Comparison of ENCODE assay signal across 8 cellular contexts in the genomic region with DNA sequence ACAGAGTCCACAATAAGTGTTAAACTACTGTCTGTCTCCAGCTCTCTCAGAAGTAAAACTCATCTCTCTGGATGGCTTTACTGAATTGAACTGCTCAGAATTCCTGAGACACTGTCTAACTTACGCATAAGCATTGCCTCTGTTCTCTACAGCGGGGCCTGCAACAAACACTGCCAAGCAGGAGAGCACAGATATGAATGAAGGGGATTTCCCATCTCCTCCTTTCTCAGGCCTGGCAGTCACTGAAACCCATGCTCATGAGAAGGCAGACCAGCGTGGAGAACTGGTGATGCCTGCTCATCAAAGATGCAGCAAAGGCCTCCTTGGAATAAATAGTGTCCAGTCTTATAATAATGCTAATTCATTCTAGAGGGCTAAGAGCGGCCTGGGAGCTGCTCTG. TPM values are rescaled to one million over a fixed set of nuclear protein-coding genes. Genes with fewer than 3 reads are reported as not detected.
DNase-seq lines count a peak whose midpoint lies in the region; ATAC-seq and TF ChIP-seq lines count a peak whose summit lies in the region.

No MANE protein-coding gene starts in this region.

- DNase-seq in GM10266 (ENCODE audit: extremely low spot score) (peak; percentile 50), glomerular visceral epithelial cell (ENCODE audit: extremely low spot score) (peak; percentile 79), GM23248 (no peak)

- H3K79me2 ChIP-seq in Loucy (ENCODE audit: insufficient read depth, low read length) (peaks cover 22% of the 10 kb centered on the region), GM23248 (ENCODE audit: insufficient read depth) (no peaks in the 10 kb centered on the region)

- in situ Hi-C loops in GM23248 (cut with MboI), result no loop called here

- H3F3A ChIP-seq in Loucy (ENCODE audit: low read depth), result no peaks in the 10 kb centered on the region
- H3F3A ChIP-seq in GM23248 (ENCODE audit: insufficient read depth), result peaks cover 25% of the 10 kb centered on the region

- no peak overlapping the region for H3K9ac ChIP-seq in Loucy (ENCODE audit: low read depth, low read length, poor library complexity, severe bottlenecking)
- no peak overlapping the region for H3K9ac ChIP-seq in GM23248

- no peak overlapping the region for H3K4me3 ChIP-seq in Loucy (ENCODE audit: low read length, poor library complexity, severe bottlenecking)
- H3K4me3 ChIP-seq in GM23248, result no peak overlapping the region
- no peak overlapping the region for H3K4me3 ChIP-seq in gastroesophageal sphincter

- H3K36me3 ChIP-seq in Loucy (ENCODE audit: insufficient read depth, low read length), result 0 out of 2 replicates have a peak, but pooled peaks cover 4% of the 10 kb centered on the region
- no peaks in the 10 kb centered on the region for H3K36me3 ChIP-seq in GM23248 (ENCODE audit: low read depth)
- no peaks in the 10 kb centered on the region for H3K36me3 ChIP-seq in gastroesophageal sphincter

- H3K4me2 ChIP-seq in Loucy (ENCODE audit: low read depth, low read length, poor library complexity, severe bottlenecking), result peak overlapping the region; percentile 0
- no peak overlapping the region for H3K4me2 ChIP-seq in GM23248 (ENCODE audit: unreplicated experiment)

- H3K27me3 ChIP-seq in Loucy (ENCODE audit: insufficient read depth, low read length, poor library complexity, severe bottlenecking) (no peaks in the 10 kb centered on the region), GM23248 (replicated peaks; ENCODE audit: insufficient read depth) (no peaks in the 10 kb centered on the region), gastroesophageal sphincter (peaks cover 12% of the 10 kb centered on the region)

- ATAC-seq in GM21390 (IDR thresholded peaks at IDR 0.05; ENCODE audit: unreplicated experiment) (peak; percentile 52), SK-N-SH treated with all-trans-retinoic acid at 6 μM for 48 hours (no peak), gastroesophageal sphincter (no peak), HG03097 (IDR thresholded peaks at IDR 0.05; ENCODE audit: low FRiP score, unreplicated experiment) (no peak)

- H4K20me1 ChIP-seq in Loucy (ENCODE audit: insufficient read depth, low read length, poor library complexity, severe bottlenecking), result peaks cover 3% of the 10 kb centered on the region
- no peaks in the 10 kb centered on the region for H4K20me1 ChIP-seq in GM23248 (ENCODE audit: insufficient read depth)

- no peak for TF ChIP-seq POLR2A in gastroesophageal sphincter (IDR thresholded peaks at IDR 0.05)

- H3K9me3 ChIP-seq in Loucy (ENCODE audit: insufficient read depth, low read depth, low read length) (no peaks in the 10 kb centered on the region), GM23248 (ENCODE audit: low read depth) (no peaks in the 10 kb centered on the region), gastroesophageal sphincter (no peaks in the 10 kb centered on the region)

- H3K4me1 ChIP-seq in Loucy (ENCODE audit: insufficient read depth, low read length, poor library complexity, severe bottlenecking) (peaks cover 71% of the 10 kb centered on the region), GM23248 (ENCODE audit: insufficient read depth) (peaks cover 37% of the 10 kb centered on the region), gastroesophageal sphincter (no peaks in the 10 kb centered on the region)

- TF ChIP-seq CTCF in GM10266 (IDR thresholded peaks at IDR 0.05; ENCODE audit: control insufficient read depth, insufficient read depth, low read depth, missing control alignments) (no peak), Loucy (conservative IDR thresholded peaks at IDR 0.05; ENCODE audit: low read length) (no peak), gastroesophageal sphincter (IDR thresholded peaks at IDR 0.05) (no peak)

- H3K9me2 ChIP-seq in Loucy (replicated peaks; ENCODE audit: low read depth, low read length) (no peaks in the 10 kb centered on the region), GM23248 (ENCODE audit: insufficient read depth) (no peaks in the 10 kb centered on the region)

- no peak overlapping the region for H3K27ac ChIP-seq in GM23248
- no peak overlapping the region for H3K27ac ChIP-seq in gastroesophageal sphincter

- 80 to 85% methylated on average over 4 of the region's 4 CpGs for WGBS in GM23248 (ENCODE audit: low coverage in 1 of 2, low lambda C conversion rate in 2 of 2, missing lambda C conversion rate in 2 of 2), 2 experiments
- WGBS in gastroesophageal sphincter (ENCODE audit: low coverage in 1 of 2), 2 donors, result 39 to 85% methylated on average over 2 to 3 of the region's 4 CpGs

- H2AFZ ChIP-seq in Loucy (ENCODE audit: low read length) (no peak overlapping the region), GM23248 (no peak overlapping the region)

- TF ChIP-seq EP300 in gastroesophageal sphincter (IDR thresholded peaks at IDR 0.05), result no peak

TF ChIP-seq in SK-N-SH treated with all-trans-retinoic acid at 6 μM for 48 hours, 23 proteins besides CTCF, POLR2A, EP300 and RAD21:
- TF ChIP-seq TCF4 (CRISPR knock-in tag; IDR thresholded peaks at IDR 0.05; ENCODE audit: borderline replicate concordance), result no peak
- no peak for TF ChIP-seq SNAI2 (CRISPR knock-in tag; IDR thresholded peaks at IDR 0.05)
- TF ChIP-seq, protein P1, sequence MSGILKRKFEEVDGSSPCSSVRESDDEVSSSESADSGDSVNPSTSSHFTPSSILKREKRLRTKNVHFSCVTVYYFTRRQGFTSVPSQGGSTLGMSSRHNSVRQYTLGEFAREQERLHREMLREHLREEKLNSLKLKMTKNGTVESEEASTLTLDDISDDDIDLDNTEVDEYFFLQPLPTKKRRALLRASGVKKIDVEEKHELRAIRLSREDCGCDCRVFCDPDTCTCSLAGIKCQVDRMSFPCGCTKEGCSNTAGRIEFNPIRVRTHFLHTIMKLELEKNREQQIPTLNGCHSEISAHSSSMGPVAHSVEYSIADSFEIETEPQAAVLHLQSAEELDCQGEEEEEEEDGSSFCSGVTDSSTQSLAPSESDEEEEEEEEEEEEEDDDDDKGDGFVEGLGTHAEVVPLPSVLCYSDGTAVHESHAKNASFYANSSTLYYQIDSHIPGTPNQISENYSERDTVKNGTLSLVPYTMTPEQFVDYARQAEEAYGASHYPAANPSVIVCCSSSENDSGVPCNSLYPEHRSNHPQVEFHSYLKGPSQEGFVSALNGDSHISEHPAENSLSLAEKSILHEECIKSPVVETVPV (CRISPR knock-in tag; IDR thresholded peaks at IDR 0.05), result no peak
- TF ChIP-seq ZFP30 (CRISPR knock-in tag; IDR thresholded peaks at IDR 0.05), result no peak
- no peak for TF ChIP-seq ZC3H10 (CRISPR knock-in tag; IDR thresholded peaks at IDR 0.05)
- no peak for TF ChIP-seq TOX (CRISPR knock-in tag; IDR thresholded peaks at IDR 0.05; ENCODE audit: borderline replicate concordance)

RNA-seq across cellular contexts. Expression of a gene that starts 10.3 kb away (rescaled TPM):
- total RNA-seq in GM23248 (2014; rRNA removed; shearing (Covaris generic)), result 1.5 and 3.0 TPM in 2 replicates
- 0.58 and 0.96 TPM in 2 replicates for polyA plus RNA-seq in GM23248 (2016; fragmentation: Nextera tagmentation; extraction: Ambion mirVana)
- total RNA-seq in gastroesophageal sphincter, result under 1 TPM; 0.16 to 0.81 (median 0.55) TPM
